8 cellular contexts compared by ENCODE assay signal in the genomic region with DNA sequence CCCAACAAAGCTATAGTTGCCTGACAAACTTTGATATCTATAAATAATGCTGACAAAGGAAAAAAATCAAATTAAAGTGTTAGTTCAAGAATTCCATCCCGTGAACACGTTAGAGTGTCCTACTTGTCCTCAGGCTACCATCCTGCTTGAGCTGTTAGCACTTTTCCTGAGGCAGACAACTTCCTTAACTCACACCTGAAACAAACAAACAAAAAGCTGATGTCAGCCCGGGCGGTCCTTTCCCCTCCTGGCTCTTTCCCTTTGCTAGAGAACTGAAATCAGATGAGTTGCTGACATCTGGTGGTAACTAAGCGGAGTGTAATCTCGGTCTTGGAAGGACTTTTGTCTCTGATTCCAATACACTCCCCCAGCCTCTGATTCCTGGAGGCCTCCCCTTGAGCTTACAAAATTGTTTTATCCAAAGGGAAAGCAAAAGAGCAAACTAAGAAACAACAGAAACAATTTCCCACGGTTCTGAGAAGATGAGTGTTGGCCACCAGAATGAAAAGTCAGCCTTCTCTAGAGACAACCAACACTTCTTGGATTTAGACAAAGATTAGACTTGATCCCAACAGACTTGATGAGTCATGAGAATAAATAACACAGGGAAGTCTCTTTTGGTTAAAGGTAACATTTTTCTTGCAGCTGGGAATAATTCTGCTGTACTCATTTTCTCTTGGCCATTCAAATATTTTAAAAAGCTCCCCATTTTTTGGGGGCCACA.
A peak's percentile ranks its signal among the peaks of the same experiment; 100 is the strongest.
DNase-seq lines count a peak whose midpoint lies in the region; ATAC-seq and TF ChIP-seq lines count a peak whose summit lies in the region.

No MANE protein-coding gene starts in this region.

- no peaks in the 10 kb centered on the region for H3K27me3 ChIP-seq in CD4-positive, CD25-positive, alpha-beta regulatory T cell (ENCODE audit: control insufficient read depth, insufficient read depth, low read length)
- peaks cover 5% of the 10 kb centered on the region for H3K27me3 ChIP-seq in skeletal muscle satellite cell (ENCODE audit: control insufficient read depth, insufficient read depth, low read length)

- in situ Hi-C loops in astrocyte of the spinal cord (cut with HindIII; ENCODE audit: low sequenced_read_pairs): no loop called here

- no peak for ATAC-seq in CD4-positive, CD25-positive, alpha-beta regulatory T cell (ENCODE audit: low read depth in 2 of 2)
- ATAC-seq in GM19035 (IDR thresholded peaks at IDR 0.05; ENCODE audit: unreplicated experiment): peak; percentile 69

- peak overlapping the region; percentile 44 for H3K4me2 ChIP-seq in skeletal muscle satellite cell (ENCODE audit: low read length)

- TF ChIP-seq CTCF in astrocyte of the spinal cord (IDR thresholded peaks at IDR 0.05; ENCODE audit: low read depth, low read length): peak; percentile 70

- H3K9me3 ChIP-seq in CD4-positive, CD25-positive, alpha-beta regulatory T cell (ENCODE audit: control insufficient read depth in 2 of 2, low read length in 2 of 2): peaks cover 2 to 9% of the 10 kb centered on the region in 2 experiments
- no peaks in the 10 kb centered on the region for H3K9me3 ChIP-seq in skeletal muscle satellite cell (replicated peaks; ENCODE audit: low read length)

- H3K27ac ChIP-seq in CD4-positive, CD25-positive, alpha-beta regulatory T cell (ENCODE audit: insufficient read depth, low read length, poor library complexity, severe bottlenecking): no peak overlapping the region

- no peak overlapping the region for H3K4me3 Mint-ChIP-seq in CD4-positive, CD25-positive, alpha-beta regulatory T cell

- H3K36me3 Mint-ChIP-seq in CD4-positive, CD25-positive, alpha-beta regulatory T cell: no peaks in the 10 kb centered on the region

- H3K4me3 ChIP-seq in CD4-positive, CD25-positive, alpha-beta regulatory T cell (ENCODE audit: low read depth, low read length): no peak overlapping the region
- H3K4me3 ChIP-seq in astrocyte of the spinal cord (ENCODE audit: low read depth, low read length): no peak overlapping the region
- H3K4me3 ChIP-seq in skeletal muscle satellite cell (ENCODE audit: low read length): no peak overlapping the region

- H3K36me3 ChIP-seq in CD4-positive, CD25-positive, alpha-beta regulatory T cell (ENCODE audit: control insufficient read depth, insufficient read depth, low read length): no peaks in the 10 kb centered on the region
- H3K36me3 ChIP-seq in skeletal muscle satellite cell (ENCODE audit: insufficient read depth, low read length): no peaks in the 10 kb centered on the region

- H3K4me1 ChIP-seq in CD4-positive, CD25-positive, alpha-beta regulatory T cell (ENCODE audit: control insufficient read depth, insufficient read depth, low read length, poor library complexity, severe bottlenecking): no peaks in the 10 kb centered on the region
- H3K4me1 ChIP-seq in skeletal muscle satellite cell (ENCODE audit: control insufficient read depth, insufficient read depth, low read length): no peaks in the 10 kb centered on the region

- no peak overlapping the region for H3K27ac Mint-ChIP-seq in CD4-positive, CD25-positive, alpha-beta regulatory T cell

- H3K9me3 Mint-ChIP-seq in CD4-positive, CD25-positive, alpha-beta regulatory T cell: peaks cover 0 to 11% (median 6%) of the 10 kb centered on the region in 7 donors

- H3K4me1 Mint-ChIP-seq in CD4-positive, CD25-positive, alpha-beta regulatory T cell: peaks cover 0 to 2% (median 0%) of the 10 kb centered on the region in 4 donors

- DNase-seq in CD4-positive, CD25-positive, alpha-beta regulatory T cell: peak in 2 of 3 donors; percentile 5 to 6
- DNase-seq in HS-5 (ENCODE audit: low read depth): peak; percentile 5
- DNase-seq in NCI-H526 treated with DMSO at 0.1 percent for 48 hours (lab: John Stamatoyannopoulos, UW): peak; percentile 53
- peak; percentile 72 for DNase-seq in astrocyte of the spinal cord (ENCODE audit: low read depth, low spot score)
- DNase-seq in hypothalamus (lab: John Stamatoyannopoulos, UW): peak in 33 of 51 donors; percentile 2 to 61 (median 29)
- DNase-seq in activated gamma-delta T cell (lab: John Stamatoyannopoulos, UW): no peak

- peaks cover 15% of the 10 kb centered on the region for H3K27me3 Mint-ChIP-seq in CD4-positive, CD25-positive, alpha-beta regulatory T cell

- no peak overlapping the region for H3K9ac ChIP-seq in skeletal muscle satellite cell (ENCODE audit: low read depth, low read length)
